Comparison of ENCODE assay signal across 19 cellular contexts in the genomic region with DNA sequence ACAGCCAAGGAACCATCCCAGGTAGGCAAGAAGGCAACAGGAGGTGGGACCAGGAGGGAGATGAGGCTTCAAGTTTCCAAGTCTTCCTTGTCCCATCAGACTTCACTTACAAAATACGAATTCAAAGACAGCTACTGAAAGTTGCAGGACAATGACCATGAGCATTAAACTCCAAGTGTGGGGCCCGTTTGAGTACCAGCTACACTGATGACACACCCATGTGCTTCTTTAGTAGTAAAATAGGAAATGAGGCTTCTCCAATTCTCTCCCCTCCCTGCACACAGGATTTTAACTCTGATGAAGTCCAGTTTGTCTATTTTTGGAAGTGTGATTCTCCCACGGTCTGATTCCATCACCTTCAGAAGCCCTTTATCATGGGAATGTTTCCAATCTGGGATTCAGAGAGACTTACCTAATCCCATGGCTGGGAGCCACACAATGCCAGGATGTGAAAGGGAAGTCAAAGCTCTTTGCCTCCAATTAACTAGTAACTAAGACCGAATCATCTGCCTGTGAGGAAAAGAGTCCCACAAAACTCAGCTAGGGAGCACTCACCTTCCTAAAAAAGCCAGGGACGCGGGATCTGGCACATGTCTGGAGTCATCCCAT.
DNase-seq lines count a peak whose midpoint lies in the region; ATAC-seq and TF ChIP-seq lines count a peak whose summit lies in the region.
"Had no signal": no experiment of that assay in that cellular context is flagged by ENCODE, and none has a peak within 500 bp of the region (broad histone marks: within the 10 kb centered on the region; RNA-seq: fewer than 3 reads in every experiment).

No MANE protein-coding gene starts in this region.

- H3K36me3 ChIP-seq in mammary epithelial cell (ENCODE audit: insufficient read depth, low read length): no peaks in the 10 kb centered on the region
- H3K36me3 ChIP-seq in mesodermal cell (ENCODE audit: control insufficient read depth, insufficient read depth, low read length): no peaks in the 10 kb centered on the region
- H3K36me3 ChIP-seq: heart left ventricle, Peyer's patch, uterus had no signal

- TF ChIP-seq CTCF in AG10803 (conservative IDR thresholded peaks at IDR 0.05; ENCODE audit: low read length): no peak
- TF ChIP-seq CTCF in mammary epithelial cell (conservative IDR thresholded peaks at IDR 0.05 in 1 of 2, IDR thresholded peaks at IDR 0.05 in 1 of 2; ENCODE audit: extremely low read depth in 1 of 2, insufficient read depth in 1 of 2, low read depth in 1 of 2, low read length in 2 of 2): no peak

- peak; percentile 37 for DNase-seq in AG10803 (ENCODE audit: low read depth)
- DNase-seq in LoVo (ENCODE audit: low spot score): peak; percentile 17
- peak; percentile 7 for DNase-seq in mammary epithelial cell
- no peak for DNase-seq in NCI-H2227 treated with DMSO at 0.1 percent for 48 hours (lab: John Stamatoyannopoulos, UW)
- no peak for DNase-seq in NCI-H2107 treated with DMSO at 0.1 percent for 48 hours (lab: John Stamatoyannopoulos, UW; ENCODE audit: unreplicated experiment)
- DNase-seq in NCI-H146 (lab: John Stamatoyannopoulos, UW): no peak
- DNase-seq: activated naive CD4-positive, alpha-beta T cell treated with Interleukin-2 at 50 U/mL for 16 hours; activated T-cell treated with anti-CD3 and anti-CD28 coated beads for 4 hours; CD4-positive, alpha-beta memory T cell; heart left ventricle; NCI-H1048; NCI-H2107; NCI-H69; Peyer's patch; stimulated activated naive CD8-positive, alpha-beta T cell treated with anti-CD3 and anti-CD28 coated beads, Interleukin-15, amount 100 ng/mL, for 72 hours; uterus had no signal

- no TSS peak for BruUV-seq in mammary epithelial cell (replicated peaks; lab: Mats Ljungman, UMichigan)

- in situ Hi-C loops in mammary epithelial cell (cut with MboI; ENCODE audit: low sequenced_read_pairs in 2 of 2): no loop called here

- CTCF ChIA-PET in mammary epithelial cell (lab: Charles Lee; ENCODE audit: low non-redundant PET): no interaction called here

- H4K20me1 ChIP-seq in mammary epithelial cell (ENCODE audit: insufficient read depth, low read length): no peaks in the 10 kb centered on the region

- intact Hi-C loops in mammary epithelial cell (cut with micrococcal nuclease): no loop called here

- WGBS in mammary epithelial cell (ENCODE audit: low coverage, missing lambda C conversion rate): 89% methylated on average over 5 of the region's 6 CpGs
- 50 to 77% methylated on average over 2 to 5 of the region's 6 CpGs for WGBS in mesodermal cell (ENCODE audit: insufficient coverage in 2 of 2), 2 experiments

- no peak overlapping the region for H3K27ac ChIP-seq in mammary epithelial cell (ENCODE audit: insufficient read depth, low read depth, low read length)
- peak overlapping the region; percentile 10 for H3K27ac ChIP-seq in mesodermal cell (ENCODE audit: low read depth, low read length, severe bottlenecking)
- H3K27ac ChIP-seq: epithelial cell of prostate, heart left ventricle, Peyer's patch, uterus had no signal

- dilution Hi-C loops in mammary epithelial cell (cut with HindIII; ENCODE audit: low sequenced_read_pairs): no loop called here

- no peaks in the 10 kb centered on the region for H3K79me2 ChIP-seq in mammary epithelial cell (ENCODE audit: insufficient read depth, low read length)

- H3K9ac ChIP-seq in mammary epithelial cell (ENCODE audit: insufficient read depth, low read length): no peak overlapping the region

- H2AFZ ChIP-seq in mammary epithelial cell (ENCODE audit: low read depth, low read length): no peak overlapping the region

- peaks cover 12% of the 10 kb centered on the region for H3K9me3 ChIP-seq in mammary epithelial cell (replicated peaks; ENCODE audit: insufficient read depth, low read length)
- H3K9me3 ChIP-seq in mesodermal cell (ENCODE audit: control insufficient read depth, low read length): peaks cover 8% of the 10 kb centered on the region
- H3K9me3 ChIP-seq: uterus had no signal

- no peak overlapping the region for H3K4me3 ChIP-seq in AG10803 (ENCODE audit: low read length)
- no peak overlapping the region for H3K4me3 ChIP-seq in mammary epithelial cell (replicated peaks in 1 of 3; ENCODE audit: insufficient read depth in 1 of 3, low read depth in 2 of 3, low read length in 3 of 3)
- no peak overlapping the region for H3K4me3 ChIP-seq in mesodermal cell (ENCODE audit: extremely low read depth, insufficient read depth, low read length, poor library complexity, severe bottlenecking)
- H3K4me3 ChIP-seq: heart left ventricle, Peyer's patch, uterus had no signal

- no peaks in the 10 kb centered on the region for H3K27me3 ChIP-seq in mammary epithelial cell (ENCODE audit: insufficient read depth, low read length)
- H3K27me3 ChIP-seq: Peyer's patch, uterus had no signal

- no peak overlapping the region for H3K4me2 ChIP-seq in mammary epithelial cell (ENCODE audit: insufficient read depth, low read depth, low read length)

- no peak for ATAC-seq in GM19328 (IDR thresholded peaks at IDR 0.05; ENCODE audit: unreplicated experiment)
- ATAC-seq: heart left ventricle; stimulated activated naive CD8-positive, alpha-beta T cell treated with anti-CD3 and anti-CD28 coated beads, Interleukin-15, amount 100 ng/mL, for 72 hours had no signal

- peaks cover 13% of the 10 kb centered on the region for H3K4me1 ChIP-seq in mammary epithelial cell (ENCODE audit: insufficient read depth, low read length)
- H3K4me1 ChIP-seq in mesodermal cell (ENCODE audit: control insufficient read depth, insufficient read depth, low read length, poor library complexity, severe bottlenecking): peaks cover 8% of the 10 kb centered on the region
- H3K4me1 ChIP-seq: heart left ventricle, uterus had no signal

Comparison
In these comparisons a context has a peak if more than half of its experiments do, and no peak if none do; other contexts are left out.
1. DNase-seq: peak in AG10803 (single experiment), LoVo (single experiment) and mammary epithelial cell (single experiment); none in NCI-H2227 treated with DMSO at 0.1 percent for 48 hours (single experiment), NCI-H2107 treated with DMSO at 0.1 percent for 48 hours (single experiment) and NCI-H146 (single experiment).